In the genomic region with DNA sequence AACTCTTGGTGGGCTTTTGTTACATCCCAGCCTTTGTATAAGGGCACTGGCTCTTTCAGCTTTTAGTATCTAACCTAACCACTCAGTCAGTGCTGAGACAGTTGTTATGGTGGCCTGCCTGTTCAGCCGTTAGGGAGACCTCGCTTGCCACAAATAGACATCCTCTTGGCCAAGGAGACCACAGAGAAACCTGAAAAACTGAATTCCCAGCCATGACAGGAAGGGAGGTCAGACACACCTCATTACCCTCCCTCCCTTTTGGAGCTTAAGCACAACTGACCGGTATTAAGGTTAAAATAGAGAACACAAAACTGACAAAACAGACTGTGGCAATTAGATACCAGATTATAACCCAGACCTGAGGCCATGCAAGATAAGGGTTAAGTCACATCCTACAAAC, we compare ENCODE assay signal across 20 cellular contexts.
DNase-seq lines count a peak whose midpoint lies in the region; ATAC-seq and TF ChIP-seq lines count a peak whose summit lies in the region.
"Had no signal": no experiment of that assay in that cellular context is flagged by ENCODE, and none has a peak within 500 bp of the region (broad histone marks: within the 10 kb centered on the region; RNA-seq: fewer than 3 reads in every experiment).

No MANE protein-coding gene starts in this region.

- H3F3A ChIP-seq in neural progenitor cell (ENCODE audit: low read depth) = peaks cover 23% of the 10 kb centered on the region

- DNase-seq in ELF-1 (ENCODE audit: low read depth, low spot score) (peak; percentile 68), endodermal cell (peak; percentile 51), neural progenitor cell (ENCODE audit: low spot score) (peak; percentile 27), upper lobe of right lung (no peak), NCI-H146 treated with DMSO at 0.1 percent for 48 hours (lab: John Stamatoyannopoulos, UW; ENCODE audit: unreplicated experiment) (no peak)
- no peak for DNase-seq in activated T-cell treated with anti-CD3 and anti-CD28 coated beads, Interleukin-2, amount 50 U/mL, for 4 hours
- DNase-seq: BE2C; CD4-positive, alpha-beta memory T cell; DMS153; H7; KG1; NCI-H1417; NCI-H187 treated with DMSO at 0.1 percent for 48 hours; NCI-H2227 treated with DMSO at 0.1 percent for 48 hours; NCI-H524; NCI-H82; SHP77 treated with DMSO at 0.1 percent for 48 hours; SK-N-SH had no signal

- H3K36me3 ChIP-seq in HUES64 (ENCODE audit: insufficient read depth, low read length) (no peaks in the 10 kb centered on the region), endodermal cell (ENCODE audit: control insufficient read depth, insufficient read depth, low read length) (no peaks in the 10 kb centered on the region), neural progenitor cell (no peaks in the 10 kb centered on the region), upper lobe of right lung (no peaks in the 10 kb centered on the region)
- H3K36me3 ChIP-seq: BE2C had no signal

- peaks cover 20% of the 10 kb centered on the region for H3K4me1 ChIP-seq in HUES64 (ENCODE audit: insufficient read depth, low read length)
- H3K4me1 ChIP-seq in endodermal cell (ENCODE audit: control insufficient read depth, insufficient read depth, low read length) = no peaks in the 10 kb centered on the region
- H3K4me1 ChIP-seq in neural progenitor cell = peaks cover 18% of the 10 kb centered on the region
- H3K4me1 ChIP-seq in upper lobe of right lung = no peaks in the 10 kb centered on the region
- H3K4me1 ChIP-seq: BE2C had no signal

- H3K4me3 Mint-ChIP-seq in endodermal cell (no peak overlapping the region), neural progenitor cell (no peak overlapping the region)
- no peak overlapping the region for H3K4me3 Mint-ChIP-seq in activated T-cell treated with anti-CD3 and anti-CD28 coated beads, Interleukin-2, amount 50 U/mL, for 4 hours
- H3K4me3 Mint-ChIP-seq: CD4-positive, alpha-beta memory T cell had no signal

- H3K79me2 ChIP-seq in neural progenitor cell (ENCODE audit: low read depth) = no peaks in the 10 kb centered on the region

- H3K9me3 Mint-ChIP-seq in endodermal cell (peaks cover 12% of the 10 kb centered on the region), neural progenitor cell (no peaks in the 10 kb centered on the region)
- H3K9me3 Mint-ChIP-seq in activated T-cell treated with anti-CD3 and anti-CD28 coated beads, Interleukin-2, amount 50 U/mL, for 4 hours = no peaks in the 10 kb centered on the region

- 75% methylated on average over 3 of the region's 3 CpGs for WGBS in HUES64
- WGBS in endodermal cell (ENCODE audit: insufficient coverage in 1 of 2, insufficient read length in 1 of 2), 2 experiments = 63% methylated on average over 3 of the region's 3 CpGs; no CpG with 5 or more reads in 1 of the 2 experiments

- no peaks in the 10 kb centered on the region for H4K20me1 ChIP-seq in neural progenitor cell (ENCODE audit: low read depth)

- no peaks in the 10 kb centered on the region for H3K27me3 ChIP-seq in HUES64 (ENCODE audit: insufficient read depth, low read length)
- no peaks in the 10 kb centered on the region for H3K27me3 ChIP-seq in endodermal cell (ENCODE audit: control insufficient read depth, insufficient read depth, low read length, poor library complexity, severe bottlenecking)
- no peaks in the 10 kb centered on the region for H3K27me3 ChIP-seq in neural progenitor cell
- H3K27me3 ChIP-seq in upper lobe of right lung = no peaks in the 10 kb centered on the region
- H3K27me3 ChIP-seq: BE2C had no signal

- H3K27ac Mint-ChIP-seq in endodermal cell (peak overlapping the region; percentile 81), neural progenitor cell (no peak overlapping the region)
- H3K27ac Mint-ChIP-seq: CD4-positive, alpha-beta memory T cell had no signal

- no peak overlapping the region for H3K4me3 ChIP-seq in HUES64 (ENCODE audit: low read length)
- H3K4me3 ChIP-seq in endodermal cell (ENCODE audit: low read length) = no peak overlapping the region
- H3K4me3 ChIP-seq in neural progenitor cell = no peak overlapping the region
- no peak overlapping the region for H3K4me3 ChIP-seq in upper lobe of right lung

- H3K27me3 Mint-ChIP-seq in endodermal cell (ENCODE audit: insufficient read depth) (no peaks in the 10 kb centered on the region), neural progenitor cell (ENCODE audit: insufficient read depth, low read depth) (no peaks in the 10 kb centered on the region)
- H3K27me3 Mint-ChIP-seq in activated T-cell treated with anti-CD3 and anti-CD28 coated beads, Interleukin-2, amount 50 U/mL, for 4 hours (ENCODE audit: low read depth) = no peaks in the 10 kb centered on the region
- H3K27me3 Mint-ChIP-seq: CD4-positive, alpha-beta memory T cell had no signal

- H3K9me3 ChIP-seq in HUES64 (ENCODE audit: insufficient read depth, low read depth, low read length) = no peaks in the 10 kb centered on the region
- H3K9me3 ChIP-seq in endodermal cell (ENCODE audit: control insufficient read depth, low read length) = no peaks in the 10 kb centered on the region
- H3K9me3 ChIP-seq in neural progenitor cell (ENCODE audit: low read depth) = no peaks in the 10 kb centered on the region
- H3K9me3 ChIP-seq in upper lobe of right lung = no peaks in the 10 kb centered on the region
- H3K9me3 ChIP-seq: BE2C, SK-N-SH had no signal

- peak overlapping the region; percentile 4 for H2AFZ ChIP-seq in neural progenitor cell (replicated peaks)

- H3K4me2 ChIP-seq in neural progenitor cell = peak overlapping the region; percentile 46
- H3K4me2 ChIP-seq: SK-N-SH had no signal

- TF ChIP-seq CTCF in endodermal cell (conservative IDR thresholded peaks at IDR 0.05) = no peak
- TF ChIP-seq CTCF in neural progenitor cell (IDR thresholded peaks at IDR 0.05) = no peak
- no peak for TF ChIP-seq CTCF in upper lobe of right lung (IDR thresholded peaks at IDR 0.05)

- H3K4me1 Mint-ChIP-seq in endodermal cell = peaks cover 37% of the 10 kb centered on the region
- H3K4me1 Mint-ChIP-seq in neural progenitor cell = no peaks in the 10 kb centered on the region
- H3K4me1 Mint-ChIP-seq in activated T-cell treated with anti-CD3 and anti-CD28 coated beads, Interleukin-2, amount 50 U/mL, for 4 hours (ENCODE audit: low read depth) = no peaks in the 10 kb centered on the region
- H3K4me1 Mint-ChIP-seq: CD4-positive, alpha-beta memory T cell had no signal

- H3K36me3 Mint-ChIP-seq in endodermal cell (ENCODE audit: low read depth) (peaks cover 3% of the 10 kb centered on the region), neural progenitor cell (no peaks in the 10 kb centered on the region)
- H3K36me3 Mint-ChIP-seq in activated T-cell treated with anti-CD3 and anti-CD28 coated beads, Interleukin-2, amount 50 U/mL, for 4 hours (ENCODE audit: insufficient read depth) = no peaks in the 10 kb centered on the region
- H3K36me3 Mint-ChIP-seq: CD4-positive, alpha-beta memory T cell had no signal

- ATAC-seq in upper lobe of right lung = no peak
- no peak for ATAC-seq in GM18861 (IDR thresholded peaks at IDR 0.05; ENCODE audit: unreplicated experiment)
- ATAC-seq in activated T-cell treated with anti-CD3 and anti-CD28 coated beads, Interleukin-2, amount 50 U/mL, for 4 hours = no peak

- H3K27ac ChIP-seq in HUES64 (ENCODE audit: low read depth, low read length) (peak overlapping the region; percentile 72), endodermal cell (ENCODE audit: low read depth, low read length) (no peak overlapping the region), neural progenitor cell (peak overlapping the region; percentile 56), upper lobe of right lung (no peak overlapping the region)

- H3K9ac ChIP-seq in HUES64 (ENCODE audit: low read depth, low read length) = peak overlapping the region; percentile 3; the same call in 1 of the 2 replicates
- no peak overlapping the region for H3K9ac ChIP-seq in endodermal cell (ENCODE audit: extremely low read depth, low read length, poor library complexity, severe bottlenecking)
- no peak overlapping the region for H3K9ac ChIP-seq in neural progenitor cell
- H3K9ac ChIP-seq: SK-N-SH had no signal

- intact Hi-C loops in upper lobe of right lung (cut with DNase I) = no loop called here

Comparison
In these comparisons a context has a peak if more than half of its experiments do, and no peak if none do; other contexts are left out.
1. DNase-seq: peak in ELF-1 (single experiment), endodermal cell (single experiment) and neural progenitor cell (single experiment); none in upper lobe of right lung (single experiment), NCI-H146 treated with DMSO at 0.1 percent for 48 hours (single experiment) and activated T-cell treated with anti-CD3 and anti-CD28 coated beads, Interleukin-2, amount 50 U/mL, for 4 hours (single experiment).
2. H3K27ac ChIP-seq: peak in HUES64 (single experiment) and neural progenitor cell (single experiment); none in endodermal cell (single experiment) and upper lobe of right lung (single experiment).